In genomic region chr2:238947243-238947760, GRCh38 we compare ENCODE assay signal across 24 cellular contexts.
DNase-seq lines count a peak whose midpoint lies in the region; ATAC-seq, FAIRE-seq and TF ChIP-seq lines count a peak whose summit lies in the region.
"Had no signal": no experiment of that assay in that cellular context is flagged by ENCODE, and none has a peak within 500 bp of the region (broad histone marks: within the 10 kb centered on the region; RNA-seq: fewer than 3 reads in every experiment).

No MANE protein-coding gene starts in this region.

- no peak for TF ChIP-seq CTCF in activated CD8-positive, alpha-beta T cell treated with anti-CD3 and anti-CD28 coated beads for 36 hours (IDR thresholded peaks at IDR 0.05)
- TF ChIP-seq CTCF in astrocyte (IDR thresholded peaks at IDR 0.05; ENCODE audit: insufficient read depth, low read depth, low read length) (no peak), lung (IDR thresholded peaks at IDR 0.05; ENCODE audit: control extremely low read depth, extremely low read depth) (no peak), type B pancreatic cell (conservative IDR thresholded peaks at IDR 0.05) (no peak)

- peaks cover 14% of the 10 kb centered on the region for H3K4me1 Mint-ChIP-seq in activated CD8-positive, alpha-beta T cell treated with anti-CD3 and anti-CD28 coated beads, Interleukin-2, amount 10 ng/mL, durations not matched to agents 7 days and 5 days (ENCODE audit: low read depth)
- H3K4me1 Mint-ChIP-seq in activated CD8-positive, alpha-beta T cell treated with anti-CD3 and anti-CD28 coated beads for 36 hours (ENCODE audit: low read depth): peaks cover 8% of the 10 kb centered on the region
- peaks cover 16% of the 10 kb centered on the region for H3K4me1 Mint-ChIP-seq in astrocyte (ENCODE audit: low read depth, unreplicated experiment)
- peaks cover 9% of the 10 kb centered on the region for H3K4me1 Mint-ChIP-seq in type B pancreatic cell (ENCODE audit: unreplicated experiment)
- H3K4me1 Mint-ChIP-seq: B cell had no signal

- H3K36me3 Mint-ChIP-seq in activated CD8-positive, alpha-beta T cell treated with anti-CD3 and anti-CD28 coated beads, Interleukin-2, amount 10 ng/mL, durations not matched to agents 7 days and 5 days (ENCODE audit: low read depth): no peaks in the 10 kb centered on the region
- H3K36me3 Mint-ChIP-seq in activated CD8-positive, alpha-beta T cell treated with anti-CD3 and anti-CD28 coated beads for 36 hours (ENCODE audit: low read depth): no peaks in the 10 kb centered on the region
- H3K36me3 Mint-ChIP-seq in astrocyte (ENCODE audit: low read depth, unreplicated experiment) (no peaks in the 10 kb centered on the region), type B pancreatic cell (no peaks in the 10 kb centered on the region)
- H3K36me3 Mint-ChIP-seq: stimulated activated naive B cell treated with anti-CD40 and anti-IgM and Interleukin-4, amounts not matched to agents 10 μg/mL and 1 μg/mL and 100 μg/mL, for 72 hours had no signal

- no peaks in the 10 kb centered on the region for H3K27me3 ChIP-seq in astrocyte (ENCODE audit: insufficient read depth, low read length)
- no peaks in the 10 kb centered on the region for H3K27me3 ChIP-seq in lung (ENCODE audit: control insufficient read depth, insufficient read depth)
- H3K27me3 ChIP-seq: adrenal gland, cardiac muscle cell, right atrium auricular region had no signal

- no peak for FAIRE-seq in astrocyte (lab: Jason Lieb, UNC)
- FAIRE-seq: HTR-8/SVneo had no signal

- H3K27ac ChIP-seq in astrocyte (ENCODE audit: low read depth, low read length) (peak overlapping the region; percentile 76), lung (ENCODE audit: low read depth in 1 of 2, low read length in 1 of 2) (no peak overlapping the region), substantia nigra (ENCODE audit: low read depth, low read length, poor library complexity, severe bottlenecking) (no peak overlapping the region)
- H3K27ac ChIP-seq: 22Rv1, cardiac muscle cell, left lung, neutrophil had no signal

- peak overlapping the region; percentile 65 for H3K4me2 ChIP-seq in astrocyte (ENCODE audit: low read length)

- H3K9me3 ChIP-seq in astrocyte (ENCODE audit: insufficient read depth, low read depth, low read length): peaks cover 2% of the 10 kb centered on the region
- no peaks in the 10 kb centered on the region for H3K9me3 ChIP-seq in lung (ENCODE audit: control insufficient read depth in 2 of 2, insufficient read depth in 1 of 2, low read length in 1 of 2)
- H3K9me3 ChIP-seq: adrenal gland, left lung, neutrophil, right atrium auricular region had no signal

- POLR2A ChIA-PET in activated CD8-positive, alpha-beta T cell treated with anti-CD3 and anti-CD28 coated beads, Interleukin-2, amount 10 ng/mL, durations not matched to agents 7 days and 5 days (lab: Charles Lee): no interaction called here
- POLR2A ChIA-PET in activated CD8-positive, alpha-beta T cell treated with anti-CD3 and anti-CD28 coated beads for 36 hours (lab: Charles Lee): no interaction called here

- H3K4me3 Mint-ChIP-seq in activated CD8-positive, alpha-beta T cell treated with anti-CD3 and anti-CD28 coated beads, Interleukin-2, amount 10 ng/mL, durations not matched to agents 7 days and 5 days: no peak overlapping the region
- no peak overlapping the region for H3K4me3 Mint-ChIP-seq in activated CD8-positive, alpha-beta T cell treated with anti-CD3 and anti-CD28 coated beads for 36 hours
- H3K4me3 Mint-ChIP-seq in astrocyte (ENCODE audit: unreplicated experiment) (no peak overlapping the region), type B pancreatic cell (no peak overlapping the region)
- H3K4me3 Mint-ChIP-seq: B cell; stimulated activated naive B cell treated with anti-CD40 and anti-IgM and Interleukin-4, amounts not matched to agents 10 μg/mL and 1 μg/mL and 100 μg/mL, for 72 hours had no signal

- H4K20me1 ChIP-seq in astrocyte (ENCODE audit: insufficient read depth, low read length): no peaks in the 10 kb centered on the region

- ATAC-seq in activated CD8-positive, alpha-beta T cell treated with anti-CD3 and anti-CD28 coated beads, Interleukin-2, amount 10 ng/mL, durations not matched to agents 7 days and 5 days: no peak
- no peak for ATAC-seq in activated CD8-positive, alpha-beta T cell treated with anti-CD3 and anti-CD28 coated beads for 36 hours
- ATAC-seq in lung (ENCODE audit: insufficient read depth, low FRiP score): no peak
- ATAC-seq: stimulated activated naive B cell treated with anti-CD40 and anti-IgM and Interleukin-4, amounts not matched to agents 10 μg/mL and 1 μg/mL and 100 μg/mL, for 72 hours; T-helper 17 cell had no signal

- H3K27ac Mint-ChIP-seq in activated CD8-positive, alpha-beta T cell treated with anti-CD3 and anti-CD28 coated beads, Interleukin-2, amount 10 ng/mL, durations not matched to agents 7 days and 5 days: no peak overlapping the region
- no peak overlapping the region for H3K27ac Mint-ChIP-seq in activated CD8-positive, alpha-beta T cell treated with anti-CD3 and anti-CD28 coated beads for 36 hours
- peak overlapping the region; percentile 15 for H3K27ac Mint-ChIP-seq in astrocyte (ENCODE audit: unreplicated experiment)
- H3K27ac Mint-ChIP-seq in type B pancreatic cell: no peak overlapping the region
- H3K27ac Mint-ChIP-seq: B cell; stimulated activated naive B cell treated with anti-CD40 and anti-IgM and Interleukin-4, amounts not matched to agents 10 μg/mL and 1 μg/mL and 100 μg/mL, for 72 hours had no signal

- intact Hi-C loops in activated CD8-positive, alpha-beta T cell treated with anti-CD3 and anti-CD28 coated beads for 36 hours (cut with micrococcal nuclease): no loop called here

- peak; percentile 1 for DNase-seq in activated CD8-positive, alpha-beta T cell treated with anti-CD3 and anti-CD28 coated beads, Interleukin-2, amount 10 ng/mL, durations not matched to agents 7 days and 5 days
- DNase-seq in activated CD8-positive, alpha-beta T cell treated with anti-CD3 and anti-CD28 coated beads for 36 hours: no peak
- DNase-seq in astrocyte (ENCODE audit: low read depth) (no peak), lung (ENCODE audit: low spot score) (peak; percentile 15), type B pancreatic cell (ENCODE audit: extremely low spot score, unreplicated experiment) (peak; percentile 54), NCI-H526 treated with DMSO at 0.1 percent for 48 hours (lab: John Stamatoyannopoulos, UW) (no peak), NCI-H2081 (lab: John Stamatoyannopoulos, UW) (no peak), substantia nigra (lab: John Stamatoyannopoulos, UW) (no peak)
- DNase-seq: activated CD4-positive, alpha-beta T cell treated with anti-CD3 and anti-CD28 coated beads, Interleukin-2, amount 50 U/mL, for 48 hours; GOT3; NCI-H1105; NCI-H2107; NCI-H69; stimulated activated naive B cell treated with anti-CD40 and anti-IgM and Interleukin-4, amounts not matched to agents 10 μg/mL and 1 μg/mL and 100 μg/mL, for 72 hours; T-helper 17 cell; trophoblast cell had no signal

- WGBS in lung, 2 donors: 93 to 96% methylated on average over 9 of the region's 9 CpGs

- H3K9me3 Mint-ChIP-seq in activated CD8-positive, alpha-beta T cell treated with anti-CD3 and anti-CD28 coated beads, Interleukin-2, amount 10 ng/mL, durations not matched to agents 7 days and 5 days (ENCODE audit: insufficient read depth): no peaks in the 10 kb centered on the region
- no peaks in the 10 kb centered on the region for H3K9me3 Mint-ChIP-seq in activated CD8-positive, alpha-beta T cell treated with anti-CD3 and anti-CD28 coated beads for 36 hours
- H3K9me3 Mint-ChIP-seq in astrocyte (ENCODE audit: unreplicated experiment) (peaks cover 4% of the 10 kb centered on the region), type B pancreatic cell (no peaks in the 10 kb centered on the region)

- CTCF ChIA-PET in activated CD8-positive, alpha-beta T cell treated with anti-CD3 and anti-CD28 coated beads, Interleukin-2, amount 10 ng/mL, durations not matched to agents 7 days and 5 days (lab: Charles Lee): no interaction called here
- CTCF ChIA-PET in activated CD8-positive, alpha-beta T cell treated with anti-CD3 and anti-CD28 coated beads for 36 hours (lab: Charles Lee): no interaction called here

- H3K79me2 ChIP-seq in astrocyte (ENCODE audit: insufficient read depth, low read length): no peaks in the 10 kb centered on the region

- H3K36me3 ChIP-seq in astrocyte (ENCODE audit: insufficient read depth, low read length): no peaks in the 10 kb centered on the region
- H3K36me3 ChIP-seq in lung (ENCODE audit: control insufficient read depth in 2 of 2, insufficient read depth in 2 of 2, low read length in 2 of 2): no peaks in the 10 kb centered on the region
- H3K36me3 ChIP-seq: adrenal gland, cardiac muscle cell, left lung, neutrophil, right atrium auricular region had no signal

- H3K4me3 ChIP-seq in astrocyte (ENCODE audit: insufficient read depth, low read depth, low read length) (no peak overlapping the region), lung (no peak overlapping the region)
- H3K4me3 ChIP-seq: adrenal gland, cardiac muscle cell, left lung, right atrium auricular region had no signal

- H3K9ac ChIP-seq in astrocyte (ENCODE audit: low read length): peak overlapping the region; percentile 49

- H2AFZ ChIP-seq in astrocyte (ENCODE audit: low read depth, low read length): no peak overlapping the region

- H3K4me1 ChIP-seq in astrocyte (ENCODE audit: insufficient read depth, low read length) (peaks cover 38% of the 10 kb centered on the region), lung (ENCODE audit: control insufficient read depth in 2 of 2, insufficient read depth in 2 of 2, low read length in 2 of 2) (peaks cover 0 to 2% of the 10 kb centered on the region in 2 donors)
- H3K4me1 ChIP-seq: adrenal gland had no signal

- peaks cover 2% of the 10 kb centered on the region for H3K27me3 Mint-ChIP-seq in activated CD8-positive, alpha-beta T cell treated with anti-CD3 and anti-CD28 coated beads, Interleukin-2, amount 10 ng/mL, durations not matched to agents 7 days and 5 days (ENCODE audit: low read depth)
- no peaks in the 10 kb centered on the region for H3K27me3 Mint-ChIP-seq in activated CD8-positive, alpha-beta T cell treated with anti-CD3 and anti-CD28 coated beads for 36 hours
- H3K27me3 Mint-ChIP-seq in astrocyte (ENCODE audit: low read depth, unreplicated experiment) (peaks cover 6% of the 10 kb centered on the region), type B pancreatic cell (peaks cover 8% of the 10 kb centered on the region)

Comparison
In these comparisons a context has a peak if more than half of its experiments do, and no peak if none do; other contexts are left out.
1. DNase-seq: peak in activated CD8-positive, alpha-beta T cell treated with anti-CD3 and anti-CD28 coated beads, Interleukin-2, amount 10 ng/mL, durations not matched to agents 7 days and 5 days (single experiment), lung (single experiment) and type B pancreatic cell (single experiment); none in activated CD8-positive, alpha-beta T cell treated with anti-CD3 and anti-CD28 coated beads for 36 hours (single experiment), astrocyte (single experiment), NCI-H526 treated with DMSO at 0.1 percent for 48 hours (single experiment), NCI-H2081 (0 of 2) and substantia nigra (0 of 49).